In genomic region chr9:93960221-93960970, GRCh38 we compare ENCODE assay signal across 14 cellular contexts. TPM values are rescaled to one million over a fixed set of nuclear protein-coding genes. Genes with fewer than 3 reads are reported as not detected.
DNase-seq lines count a peak whose midpoint lies in the region; ATAC-seq lines count a peak whose summit lies in the region.
"Had no signal": no experiment of that assay in that cellular context is flagged by ENCODE, and none has a peak within 500 bp of the region (broad histone marks: within the 10 kb centered on the region; RNA-seq: fewer than 3 reads in every experiment).

No MANE protein-coding gene starts in this region.

- H3K27ac ChIP-seq in BLaER1 treated with 17β-estradiol and CSF1 and Interleukin-3, amounts not matched to agents 10 nM and 100 nM = no peak overlapping the region
- no peak overlapping the region for H3K27ac ChIP-seq in HUES48 (ENCODE audit: low read depth, low read length)
- H3K27ac ChIP-seq: dorsolateral prefrontal cortex, gastrocnemius medialis, parathyroid adenoma had no signal

- no peaks in the 10 kb centered on the region for H3K36me3 ChIP-seq in BLaER1 treated with 17β-estradiol and CSF1 and Interleukin-3, amounts not matched to agents 10 nM and 100 nM
- H3K36me3 ChIP-seq in HUES48 (ENCODE audit: control insufficient read depth, insufficient read depth, low read length) = no peaks in the 10 kb centered on the region
- H3K36me3 ChIP-seq: gastrocnemius medialis had no signal

- H4K20me1 ChIP-seq in BLaER1 treated with 17β-estradiol and CSF1 and Interleukin-3, amounts not matched to agents 10 nM and 100 nM = peaks cover 0 to 68% (median 59%) of the 10 kb centered on the region in 11 experiments; a peak in 19 of 22 replicates

- H3K27ac Mint-ChIP-seq in effector memory CD8-positive, alpha-beta T cell = peak overlapping the region in 1 of 2 donors; percentile 23
- H3K27ac Mint-ChIP-seq in naive thymus-derived CD8-positive, alpha-beta T cell = no peak overlapping the region
- H3K27ac Mint-ChIP-seq: activated CD8-positive, alpha-beta T cell treated with anti-CD3 and anti-CD28 coated beads for 36 hours had no signal

- peak overlapping the region in 7 of 11 experiments; percentile 17 to 99 (median 95); a peak in 12 of 22 replicates for H3K4me2 ChIP-seq in BLaER1 treated with 17β-estradiol and CSF1 and Interleukin-3, amounts not matched to agents 10 nM and 100 nM

- no peak overlapping the region for H3K9ac ChIP-seq in BLaER1 treated with 17β-estradiol and CSF1 and Interleukin-3, amounts not matched to agents 10 nM and 100 nM
- no peak overlapping the region for H3K9ac ChIP-seq in HUES48 (ENCODE audit: low read depth, low read length)
- H3K9ac ChIP-seq: parathyroid adenoma had no signal

- peaks cover 76 to 91% of the 10 kb centered on the region in 2 donors for H3K27me3 Mint-ChIP-seq in effector memory CD8-positive, alpha-beta T cell
- peaks cover 36 to 90% (median 55%) of the 10 kb centered on the region in 5 donors for H3K27me3 Mint-ChIP-seq in naive thymus-derived CD8-positive, alpha-beta T cell

- H3K4me1 Mint-ChIP-seq in effector memory CD8-positive, alpha-beta T cell (ENCODE audit: low read depth in 2 of 2) = peaks cover 22 to 28% of the 10 kb centered on the region in 2 donors
- peaks cover 20 to 46% (median 42%) of the 10 kb centered on the region in 4 donors for H3K4me1 Mint-ChIP-seq in naive thymus-derived CD8-positive, alpha-beta T cell

- peak; percentile 25 for ATAC-seq in effector memory CD8-positive, alpha-beta T cell (replicated peaks)
- ATAC-seq in naive thymus-derived CD8-positive, alpha-beta T cell = peak in 1 of 2 donors; percentile 12
- ATAC-seq in GM21367 (IDR thresholded peaks at IDR 0.05; ENCODE audit: unreplicated experiment) = no peak
- ATAC-seq: activated CD8-positive, alpha-beta T cell treated with anti-CD3 and anti-CD28 coated beads for 36 hours; gastrocnemius medialis had no signal

- peaks cover 69 to 75% (median 74%) of the 10 kb centered on the region in 11 experiments for H3K27me3 ChIP-seq in BLaER1 treated with 17β-estradiol and CSF1 and Interleukin-3, amounts not matched to agents 10 nM and 100 nM
- H3K27me3 ChIP-seq in HUES48 (ENCODE audit: control insufficient read depth, insufficient read depth, low read length) = peaks cover 78% of the 10 kb centered on the region

- no peaks in the 10 kb centered on the region for H3K9me3 Mint-ChIP-seq in effector memory CD8-positive, alpha-beta T cell
- H3K9me3 Mint-ChIP-seq in naive thymus-derived CD8-positive, alpha-beta T cell = no peaks in the 10 kb centered on the region
- H3K9me3 Mint-ChIP-seq: activated CD8-positive, alpha-beta T cell treated with anti-CD3 and anti-CD28 coated beads for 36 hours had no signal

- peak overlapping the region; percentile 66 to 77 for H3K4me3 Mint-ChIP-seq in effector memory CD8-positive, alpha-beta T cell
- peak overlapping the region in 9 of 10 donors; percentile 43 to 86 (median 72) for H3K4me3 Mint-ChIP-seq in naive thymus-derived CD8-positive, alpha-beta T cell

- POLR2A ChIA-PET in naive thymus-derived CD8-positive, alpha-beta T cell (lab: Charles Lee) = no interaction called here

- no peaks in the 10 kb centered on the region for H3K9me3 ChIP-seq in BLaER1 treated with 17β-estradiol and CSF1 and Interleukin-3, amounts not matched to agents 10 nM and 100 nM (replicated peaks in 1 of 11)
- no peaks in the 10 kb centered on the region for H3K9me3 ChIP-seq in HUES48 (ENCODE audit: control insufficient read depth, insufficient read depth, low read length)
- H3K9me3 ChIP-seq: gastrocnemius medialis had no signal

- H3K4me1 ChIP-seq in BLaER1 treated with 17β-estradiol and CSF1 and Interleukin-3, amounts not matched to agents 10 nM and 100 nM = peaks cover 37 to 52% (median 43%) of the 10 kb centered on the region in 10 experiments
- H3K4me1 ChIP-seq in HUES48 (ENCODE audit: control insufficient read depth, insufficient read depth, low read length) = peaks cover 13% of the 10 kb centered on the region
- H3K4me1 ChIP-seq: parathyroid adenoma had no signal

- H3K36me3 Mint-ChIP-seq in effector memory CD8-positive, alpha-beta T cell (ENCODE audit: insufficient read depth) = no peaks in the 10 kb centered on the region
- H3K36me3 Mint-ChIP-seq in naive thymus-derived CD8-positive, alpha-beta T cell = no peaks in the 10 kb centered on the region

- peak overlapping the region in 4 of 10 experiments; percentile 3 to 31 (median 19); a peak in 4 of 20 replicates for H3K4me3 ChIP-seq in BLaER1 treated with 17β-estradiol and CSF1 and Interleukin-3, amounts not matched to agents 10 nM and 100 nM
- peak overlapping the region; percentile 10; the same call in 1 of the 2 replicates for H3K4me3 ChIP-seq in HUES48 (ENCODE audit: low read depth, low read length)

- no peak for DNase-seq in effector memory CD8-positive, alpha-beta T cell
- no peak for DNase-seq in naive thymus-derived CD8-positive, alpha-beta T cell
- DNase-seq in mucosa of gallbladder (ENCODE audit: low spot score) (no peak), GOT3 (lab: John Stamatoyannopoulos, UW) (no peak), NCI-H1436 (lab: John Stamatoyannopoulos, UW) (no peak)
- DNase-seq: activated CD8-positive, alpha-beta T cell treated with anti-CD3 and anti-CD28 coated beads for 36 hours; gastrocnemius medialis; GDM1 had no signal

RNA-seq across cellular contexts. Expression of gene BARX1, which starts 5.2 kb away (rescaled TPM):
- total RNA-seq in naive thymus-derived CD8-positive, alpha-beta T cell = not detected
- polyA plus RNA-seq in naive thymus-derived CD8-positive, alpha-beta T cell = not detected
- 2.9 TPM for total RNA-seq in mucosa of gallbladder
- total RNA-seq: gastrocnemius medialis; T-helper 1 cell treated with Interleukin-12 subunit alpha and Interleukin-12 subunit beta and Interleukin-4 antibody, amounts not matched to agents 30 ng/mL and 1 ng/mL, for 36 hours had no signal
